Comparison of ENCODE assay signal across 8 cellular contexts in genomic region chr16:83899978-83900377, GRCh38. TPM values are rescaled to one million over a fixed set of nuclear protein-coding genes. Genes with fewer than 3 reads are reported as not detected.
DNase-seq lines count a peak whose midpoint lies in the region; ATAC-seq and TF ChIP-seq lines count a peak whose summit lies in the region.

No MANE protein-coding gene starts in this region.

- H3K9me3 ChIP-seq in WERI-Rb-1 (ENCODE audit: severe bottlenecking), result no peaks in the 10 kb centered on the region

- no peaks in the 10 kb centered on the region for H3K27me3 ChIP-seq in WERI-Rb-1 (ENCODE audit: insufficient read depth, low read depth, severe bottlenecking)

- ATAC-seq in HG02678 (IDR thresholded peaks at IDR 0.05; ENCODE audit: unreplicated experiment), result no peak

- no peak for DNase-seq in GM12864 (ENCODE audit: low read depth)
- no peak for DNase-seq in WERI-Rb-1
- no peak for DNase-seq in fibroblast of the aortic adventitia (ENCODE audit: low read depth)
- no peak for DNase-seq in retinal pigment epithelial cell (ENCODE audit: low read depth)
- DNase-seq in NCI-H2171 (lab: John Stamatoyannopoulos, UW), result no peak
- no peak for DNase-seq in stimulated activated CD8-positive, alpha-beta memory T cell treated with anti-CD3 and anti-CD28 coated beads, Interleukin-4, amount 100 ng/mL, for 48 hours
- DNase-seq in NCI-H2171 treated with DMSO at 0.1 percent for 48 hours (lab: John Stamatoyannopoulos, UW), result no peak

- H3K4me3 ChIP-seq in GM12864 (ENCODE audit: low read depth, low read length), result peak overlapping the region; percentile 89
- peak overlapping the region; percentile 47 for H3K4me3 ChIP-seq in WERI-Rb-1 (ENCODE audit: low read depth, low read length)
- H3K4me3 ChIP-seq in fibroblast of the aortic adventitia (ENCODE audit: low read depth, low read length), result peak overlapping the region; percentile 79
- peak overlapping the region; percentile 54 for H3K4me3 ChIP-seq in retinal pigment epithelial cell (ENCODE audit: low read length)

- H3K36me3 ChIP-seq in WERI-Rb-1, result no peaks in the 10 kb centered on the region

- no peak overlapping the region for H3K27ac ChIP-seq in WERI-Rb-1

- TF ChIP-seq CTCF in GM12864 (IDR thresholded peaks at IDR 0.05; ENCODE audit: low read depth, low read length, missing control alignments) (no peak), WERI-Rb-1 (IDR thresholded peaks at IDR 0.05; ENCODE audit: low read depth, low read length) (no peak), fibroblast of the aortic adventitia (IDR thresholded peaks at IDR 0.05; ENCODE audit: insufficient read depth, low read length) (no peak), retinal pigment epithelial cell (conservative IDR thresholded peaks at IDR 0.05; ENCODE audit: low read depth, low read length) (no peak)

RNA-seq across cellular contexts. Expression of gene MLYCD, which starts 1.1 kb away (rescaled TPM):
- total RNA-seq in fibroblast of the aortic adventitia (ENCODE audit: low replicate concordance), result 3.3 and 5.6 TPM in 2 replicates

RNA-seq across cellular contexts. Expression of gene OSGIN1, which starts 53.1 kb away (rescaled TPM):
- total RNA-seq in fibroblast of the aortic adventitia (ENCODE audit: low replicate concordance), result 6.5 and 6.6 TPM in 2 replicates
